Comparison of ENCODE assay signal across 1 cellular context in the genomic region with DNA sequence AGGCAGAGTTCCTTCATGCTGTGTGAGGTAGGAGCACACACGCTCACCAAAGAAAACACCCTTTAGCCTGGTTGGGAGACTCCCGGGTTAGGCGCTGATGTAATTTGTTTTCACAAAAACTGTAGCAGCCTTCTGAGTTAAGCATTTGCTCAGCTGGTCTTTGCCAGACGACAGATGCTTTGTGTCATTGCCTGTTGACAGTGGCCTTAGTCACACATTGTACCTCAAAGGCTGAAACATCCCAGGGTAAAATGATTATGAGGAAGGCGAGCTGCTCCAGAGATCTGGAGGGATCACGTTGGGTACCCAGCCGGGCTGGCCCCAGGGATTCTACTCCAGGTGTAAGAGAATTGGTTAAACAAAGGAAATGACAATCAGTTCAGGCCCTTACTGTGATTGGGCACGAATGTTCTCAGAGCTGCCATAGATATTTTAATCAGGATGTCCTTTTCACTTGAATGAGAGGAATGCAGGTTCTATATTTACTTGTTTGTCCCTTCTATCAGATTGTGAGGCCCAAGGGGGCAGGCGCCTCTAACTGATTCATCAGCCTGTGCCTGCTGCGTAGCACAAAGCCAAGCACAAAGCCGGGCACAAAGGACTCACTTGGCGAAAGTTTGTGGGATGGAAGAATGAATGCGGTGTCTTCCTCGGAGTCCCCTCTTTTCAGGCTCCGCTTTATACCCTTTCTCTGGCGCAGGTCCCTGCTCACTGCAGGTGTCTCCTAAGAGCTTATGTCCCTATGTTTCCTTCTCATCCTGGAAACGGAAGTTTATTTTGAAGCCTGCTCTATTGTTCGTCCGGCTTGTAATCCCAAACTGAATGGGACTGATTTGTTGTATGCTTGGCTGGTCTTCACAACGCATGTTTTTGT.
TF ChIP-seq lines count a peak whose summit lies in the region.

No MANE protein-coding gene starts in this region.

TF ChIP-seq in HepG2, 621 proteins besides CTCF, POLR2A, EP300 and RAD21 (continued from another document and continues in another):
- TF ChIP-seq, protein P1, sequence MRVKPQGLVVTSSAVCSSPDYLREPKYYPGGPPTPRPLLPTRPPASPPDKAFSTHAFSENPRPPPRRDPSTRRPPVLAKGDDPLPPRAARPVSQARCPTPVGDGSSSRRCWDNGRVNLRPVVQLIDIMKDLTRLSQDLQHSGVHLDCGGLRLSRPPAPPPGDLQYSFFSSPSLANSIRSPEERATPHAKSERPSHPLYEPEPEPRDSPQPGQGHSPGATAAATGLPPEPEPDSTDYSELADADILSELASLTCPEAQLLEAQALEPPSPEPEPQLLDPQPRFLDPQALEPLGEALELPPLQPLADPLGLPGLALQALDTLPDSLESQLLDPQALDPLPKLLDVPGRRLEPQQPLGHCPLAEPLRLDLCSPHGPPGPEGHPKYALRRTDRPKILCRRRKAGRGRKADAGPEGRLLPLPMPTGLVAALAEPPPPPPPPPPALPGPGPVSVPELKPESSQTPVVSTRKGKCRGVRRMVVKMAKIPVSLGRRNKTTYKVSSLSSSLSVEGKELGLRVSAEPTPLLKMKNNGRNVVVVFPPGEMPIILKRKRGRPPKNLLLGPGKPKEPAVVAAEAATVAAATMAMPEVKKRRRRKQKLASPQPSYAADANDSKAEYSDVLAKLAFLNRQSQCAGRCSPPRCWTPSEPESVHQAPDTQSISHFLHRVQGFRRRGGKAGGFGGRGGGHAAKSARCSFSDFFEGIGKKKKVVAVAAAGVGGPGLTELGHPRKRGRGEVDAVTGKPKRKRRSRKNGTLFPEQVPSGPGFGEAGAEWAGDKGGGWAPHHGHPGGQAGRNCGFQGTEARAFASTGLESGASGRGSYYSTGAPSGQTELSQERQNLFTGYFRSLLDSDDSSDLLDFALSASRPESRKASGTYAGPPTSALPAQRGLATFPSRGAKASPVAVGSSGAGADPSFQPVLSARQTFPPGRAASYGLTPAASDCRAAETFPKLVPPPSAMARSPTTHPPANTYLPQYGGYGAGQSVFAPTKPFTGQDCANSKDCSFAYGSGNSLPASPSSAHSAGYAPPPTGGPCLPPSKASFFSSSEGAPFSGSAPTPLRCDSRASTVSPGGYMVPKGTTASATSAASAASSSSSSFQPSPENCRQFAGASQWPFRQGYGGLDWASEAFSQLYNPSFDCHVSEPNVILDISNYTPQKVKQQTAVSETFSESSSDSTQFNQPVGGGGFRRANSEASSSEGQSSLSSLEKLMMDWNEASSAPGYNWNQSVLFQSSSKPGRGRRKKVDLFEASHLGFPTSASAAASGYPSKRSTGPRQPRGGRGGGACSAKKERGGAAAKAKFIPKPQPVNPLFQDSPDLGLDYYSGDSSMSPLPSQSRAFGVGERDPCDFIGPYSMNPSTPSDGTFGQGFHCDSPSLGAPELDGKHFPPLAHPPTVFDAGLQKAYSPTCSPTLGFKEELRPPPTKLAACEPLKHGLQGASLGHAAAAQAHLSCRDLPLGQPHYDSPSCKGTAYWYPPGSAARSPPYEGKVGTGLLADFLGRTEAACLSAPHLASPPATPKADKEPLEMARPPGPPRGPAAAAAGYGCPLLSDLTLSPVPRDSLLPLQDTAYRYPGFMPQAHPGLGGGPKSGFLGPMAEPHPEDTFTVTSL (CRISPR knock-in tag; IDR thresholded peaks at IDR 0.05; ENCODE audit: borderline replicate concordance): peak; percentile 75; the same call in 1 of the 2 replicates
- TF ChIP-seq, protein P2, sequence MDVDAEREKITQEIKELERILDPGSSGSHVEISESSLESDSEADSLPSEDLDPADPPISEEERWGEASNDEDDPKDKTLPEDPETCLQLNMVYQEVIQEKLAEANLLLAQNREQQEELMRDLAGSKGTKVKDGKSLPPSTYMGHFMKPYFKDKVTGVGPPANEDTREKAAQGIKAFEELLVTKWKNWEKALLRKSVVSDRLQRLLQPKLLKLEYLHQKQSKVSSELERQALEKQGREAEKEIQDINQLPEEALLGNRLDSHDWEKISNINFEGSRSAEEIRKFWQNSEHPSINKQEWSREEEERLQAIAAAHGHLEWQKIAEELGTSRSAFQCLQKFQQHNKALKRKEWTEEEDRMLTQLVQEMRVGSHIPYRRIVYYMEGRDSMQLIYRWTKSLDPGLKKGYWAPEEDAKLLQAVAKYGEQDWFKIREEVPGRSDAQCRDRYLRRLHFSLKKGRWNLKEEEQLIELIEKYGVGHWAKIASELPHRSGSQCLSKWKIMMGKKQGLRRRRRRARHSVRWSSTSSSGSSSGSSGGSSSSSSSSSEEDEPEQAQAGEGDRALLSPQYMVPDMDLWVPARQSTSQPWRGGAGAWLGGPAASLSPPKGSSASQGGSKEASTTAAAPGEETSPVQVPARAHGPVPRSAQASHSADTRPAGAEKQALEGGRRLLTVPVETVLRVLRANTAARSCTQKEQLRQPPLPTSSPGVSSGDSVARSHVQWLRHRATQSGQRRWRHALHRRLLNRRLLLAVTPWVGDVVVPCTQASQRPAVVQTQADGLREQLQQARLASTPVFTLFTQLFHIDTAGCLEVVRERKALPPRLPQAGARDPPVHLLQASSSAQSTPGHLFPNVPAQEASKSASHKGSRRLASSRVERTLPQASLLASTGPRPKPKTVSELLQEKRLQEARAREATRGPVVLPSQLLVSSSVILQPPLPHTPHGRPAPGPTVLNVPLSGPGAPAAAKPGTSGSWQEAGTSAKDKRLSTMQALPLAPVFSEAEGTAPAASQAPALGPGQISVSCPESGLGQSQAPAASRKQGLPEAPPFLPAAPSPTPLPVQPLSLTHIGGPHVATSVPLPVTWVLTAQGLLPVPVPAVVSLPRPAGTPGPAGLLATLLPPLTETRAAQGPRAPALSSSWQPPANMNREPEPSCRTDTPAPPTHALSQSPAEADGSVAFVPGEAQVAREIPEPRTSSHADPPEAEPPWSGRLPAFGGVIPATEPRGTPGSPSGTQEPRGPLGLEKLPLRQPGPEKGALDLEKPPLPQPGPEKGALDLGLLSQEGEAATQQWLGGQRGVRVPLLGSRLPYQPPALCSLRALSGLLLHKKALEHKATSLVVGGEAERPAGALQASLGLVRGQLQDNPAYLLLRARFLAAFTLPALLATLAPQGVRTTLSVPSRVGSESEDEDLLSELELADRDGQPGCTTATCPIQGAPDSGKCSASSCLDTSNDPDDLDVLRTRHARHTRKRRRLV (CRISPR knock-in tag; IDR thresholded peaks at IDR 0.05): no peak
- TF ChIP-seq, protein P3, sequence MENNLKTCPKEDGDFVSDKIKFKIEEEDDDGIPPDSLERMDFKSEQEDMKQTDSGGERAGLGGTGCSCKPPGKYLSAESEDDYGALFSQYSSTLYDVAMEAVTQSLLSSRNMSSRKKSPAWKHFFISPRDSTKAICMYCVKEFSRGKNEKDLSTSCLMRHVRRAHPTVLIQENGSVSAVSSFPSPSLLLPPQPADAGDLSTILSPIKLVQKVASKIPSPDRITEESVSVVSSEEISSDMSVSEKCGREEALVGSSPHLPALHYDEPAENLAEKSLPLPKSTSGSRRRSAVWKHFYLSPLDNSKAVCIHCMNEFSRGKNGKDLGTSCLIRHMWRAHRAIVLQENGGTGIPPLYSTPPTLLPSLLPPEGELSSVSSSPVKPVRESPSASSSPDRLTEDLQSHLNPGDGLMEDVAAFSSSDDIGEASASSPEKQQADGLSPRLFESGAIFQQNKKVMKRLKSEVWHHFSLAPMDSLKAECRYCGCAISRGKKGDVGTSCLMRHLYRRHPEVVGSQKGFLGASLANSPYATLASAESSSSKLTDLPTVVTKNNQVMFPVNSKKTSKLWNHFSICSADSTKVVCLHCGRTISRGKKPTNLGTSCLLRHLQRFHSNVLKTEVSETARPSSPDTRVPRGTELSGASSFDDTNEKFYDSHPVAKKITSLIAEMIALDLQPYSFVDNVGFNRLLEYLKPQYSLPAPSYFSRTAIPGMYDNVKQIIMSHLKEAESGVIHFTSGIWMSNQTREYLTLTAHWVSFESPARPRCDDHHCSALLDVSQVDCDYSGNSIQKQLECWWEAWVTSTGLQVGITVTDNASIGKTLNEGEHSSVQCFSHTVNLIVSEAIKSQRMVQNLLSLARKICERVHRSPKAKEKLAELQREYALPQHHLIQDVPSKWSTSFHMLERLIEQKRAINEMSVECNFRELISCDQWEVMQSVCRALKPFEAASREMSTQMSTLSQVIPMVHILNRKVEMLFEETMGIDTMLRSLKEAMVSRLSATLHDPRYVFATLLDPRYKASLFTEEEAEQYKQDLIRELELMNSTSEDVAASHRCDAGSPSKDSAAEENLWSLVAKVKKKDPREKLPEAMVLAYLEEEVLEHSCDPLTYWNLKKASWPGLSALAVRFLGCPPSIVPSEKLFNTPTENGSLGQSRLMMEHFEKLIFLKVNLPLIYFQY (CRISPR knock-in tag; IDR thresholded peaks at IDR 0.05; ENCODE audit: borderline replicate concordance): 0 out of 2 replicates have a peak, but pooled peaks have one; percentile 22
- TF ChIP-seq ZNF746 (CRISPR knock-in tag; IDR thresholded peaks at IDR 0.05) (no peak), HBP1 (CRISPR knock-in tag; IDR thresholded peaks at IDR 0.05; ENCODE audit: low read depth) (no peak), GLI4 (CRISPR knock-in tag; IDR thresholded peaks at IDR 0.05; ENCODE audit: borderline replicate concordance) (no peak), BCL6 (CRISPR knock-in tag; IDR thresholded peaks at IDR 0.05) (peak; percentile 70), FOXA3 (CRISPR knock-in tag; IDR thresholded peaks at IDR 0.05) (peak; percentile 86), HES4 (CRISPR knock-in tag; IDR thresholded peaks at IDR 0.05; ENCODE audit: borderline replicate concordance) (no peak), RXRB (CRISPR knock-in tag; IDR thresholded peaks at IDR 0.05; ENCODE audit: borderline replicate concordance) (peak; percentile 60), ZNF251 (CRISPR knock-in tag; IDR thresholded peaks at IDR 0.05) (no peak), CENPBD1 (CRISPR knock-in tag; IDR thresholded peaks at IDR 0.05; ENCODE audit: borderline replicate concordance, low read depth) (no peak), KDM4B (CRISPR knock-in tag; IDR thresholded peaks at IDR 0.05) (no peak), PPARG (CRISPR knock-in tag; conservative IDR thresholded peaks at IDR 0.05) (peak; percentile 57; the same call in 1 of the 2 replicates), FOXJ3 (CRISPR knock-in tag; IDR thresholded peaks at IDR 0.05; ENCODE audit: borderline replicate concordance) (peak; percentile 17; the same call in 1 of the 2 replicates), TGIF2 (CRISPR knock-in tag; IDR thresholded peaks at IDR 0.05) (peak; percentile 70; the same call in 1 of the 2 replicates), CREB1 (IDR thresholded peaks at IDR 0.05) (peak; percentile 35; the same call in 1 of the 2 replicates), CREB1 (CRISPR knock-in tag; IDR thresholded peaks at IDR 0.05) (no peak), SKI (IDR thresholded peaks at IDR 0.05; ENCODE audit: partially characterized antibody) (peak; percentile 75), SOX6 (IDR thresholded peaks at IDR 0.05) (no peak), SOX6 (CRISPR knock-in tag; IDR thresholded peaks at IDR 0.05) (peak; percentile 84), PAXIP1 (CRISPR knock-in tag; conservative IDR thresholded peaks at IDR 0.05) (peak; percentile 61), RCOR2 (CRISPR knock-in tag; IDR thresholded peaks at IDR 0.05) (peak; percentile 68), KLF16 (CRISPR knock-in tag; IDR thresholded peaks at IDR 0.05) (peak in 1 of 2 experiments; percentile 51; a peak in 2 of 4 replicates), ZNF317 (CRISPR knock-in tag; IDR thresholded peaks at IDR 0.05) (peak; percentile 33; the same call in 1 of the 2 replicates)
- TF ChIP-seq, protein P4, sequence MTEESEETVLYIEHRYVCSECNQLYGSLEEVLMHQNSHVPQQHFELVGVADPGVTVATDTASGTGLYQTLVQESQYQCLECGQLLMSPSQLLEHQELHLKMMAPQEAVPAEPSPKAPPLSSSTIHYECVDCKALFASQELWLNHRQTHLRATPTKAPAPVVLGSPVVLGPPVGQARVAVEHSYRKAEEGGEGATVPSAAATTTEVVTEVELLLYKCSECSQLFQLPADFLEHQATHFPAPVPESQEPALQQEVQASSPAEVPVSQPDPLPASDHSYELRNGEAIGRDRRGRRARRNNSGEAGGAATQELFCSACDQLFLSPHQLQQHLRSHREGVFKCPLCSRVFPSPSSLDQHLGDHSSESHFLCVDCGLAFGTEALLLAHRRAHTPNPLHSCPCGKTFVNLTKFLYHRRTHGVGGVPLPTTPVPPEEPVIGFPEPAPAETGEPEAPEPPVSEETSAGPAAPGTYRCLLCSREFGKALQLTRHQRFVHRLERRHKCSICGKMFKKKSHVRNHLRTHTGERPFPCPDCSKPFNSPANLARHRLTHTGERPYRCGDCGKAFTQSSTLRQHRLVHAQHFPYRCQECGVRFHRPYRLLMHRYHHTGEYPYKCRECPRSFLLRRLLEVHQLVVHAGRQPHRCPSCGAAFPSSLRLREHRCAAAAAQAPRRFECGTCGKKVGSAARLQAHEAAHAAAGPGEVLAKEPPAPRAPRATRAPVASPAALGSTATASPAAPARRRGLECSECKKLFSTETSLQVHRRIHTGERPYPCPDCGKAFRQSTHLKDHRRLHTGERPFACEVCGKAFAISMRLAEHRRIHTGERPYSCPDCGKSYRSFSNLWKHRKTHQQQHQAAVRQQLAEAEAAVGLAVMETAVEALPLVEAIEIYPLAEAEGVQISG (CRISPR knock-in tag; IDR thresholded peaks at IDR 0.05): peak; percentile 30; the same call in 1 of the 2 replicates
